9 cellular contexts compared by ENCODE assay signal in the genomic region with DNA sequence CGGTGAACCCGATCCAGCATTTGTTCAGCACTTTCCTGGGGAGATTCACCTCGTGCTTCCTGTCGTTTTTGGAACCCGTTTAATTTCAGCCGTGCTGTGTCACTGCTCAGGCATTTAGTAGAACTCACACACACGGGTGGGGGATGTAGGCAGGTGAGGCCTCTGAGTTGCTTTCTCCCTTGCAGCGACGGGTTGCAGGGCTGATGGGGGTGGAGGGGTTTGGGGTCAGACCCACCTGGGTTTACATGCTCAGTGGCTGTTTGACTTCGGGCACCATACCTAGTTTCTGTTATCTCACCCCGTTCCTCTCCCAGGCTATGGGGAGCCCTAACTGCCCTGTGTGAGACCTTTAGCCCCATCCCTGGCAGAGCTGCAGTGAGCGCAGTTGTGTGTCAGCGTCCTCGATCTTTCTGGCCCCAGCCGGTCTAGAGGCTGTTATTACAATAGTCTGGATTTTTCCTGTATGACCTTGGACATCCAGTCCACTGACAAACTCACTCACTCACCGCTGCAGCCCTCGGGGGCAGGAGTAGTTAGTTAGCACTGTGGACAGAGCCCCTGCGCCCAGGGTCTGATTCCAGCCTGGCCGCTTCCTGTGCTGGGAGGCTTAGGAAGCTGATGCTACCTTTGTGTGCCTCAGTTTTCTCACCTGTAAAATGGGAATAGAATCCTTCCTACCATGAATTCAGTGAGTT. TPM values are rescaled to one million over a fixed set of nuclear protein-coding genes. Genes with fewer than 3 reads are reported as not detected.
DNase-seq lines count a peak whose midpoint lies in the region; ATAC-seq and TF ChIP-seq lines count a peak whose summit lies in the region.
"Had no signal": no experiment of that assay in that cellular context is flagged by ENCODE, and none has a peak within 500 bp of the region (broad histone marks: within the 10 kb centered on the region; RNA-seq: fewer than 3 reads in every experiment).

No MANE protein-coding gene starts in this region.

- peaks cover 60% of the 10 kb centered on the region for H3K79me2 ChIP-seq in smooth muscle cell (ENCODE audit: low read depth)

- peaks cover 8 to 13% of the 10 kb centered on the region in 2 donors for H3K4me1 Mint-ChIP-seq in immature natural killer cell
- H3K4me1 Mint-ChIP-seq: activated T-helper 17 cell treated with anti-CD3 and anti-CD28 coated beads, Interleukin-2, amount 50 U/mL, for 72 hours had no signal

- no peak overlapping the region for H2AFZ ChIP-seq in smooth muscle cell (ENCODE audit: low read depth)

- no peaks in the 10 kb centered on the region for H3K27me3 ChIP-seq in adipocyte (replicated peaks; ENCODE audit: control insufficient read depth, insufficient read depth, low read length)
- no peaks in the 10 kb centered on the region for H3K27me3 ChIP-seq in smooth muscle cell (ENCODE audit: low read depth)

- no peaks in the 10 kb centered on the region for H3K36me3 Mint-ChIP-seq in immature natural killer cell

- H3K4me1 ChIP-seq in adipocyte (ENCODE audit: control insufficient read depth, insufficient read depth, low read length), result peaks cover 31% of the 10 kb centered on the region
- H3K4me1 ChIP-seq in smooth muscle cell (ENCODE audit: low read depth), result peaks cover 6% of the 10 kb centered on the region

- peak overlapping the region; percentile 85 for H3K9ac ChIP-seq in adipocyte (ENCODE audit: low read length)
- H3K9ac ChIP-seq in smooth muscle cell (ENCODE audit: low read depth), result no peak overlapping the region

- peaks cover 3% of the 10 kb centered on the region for H3F3A ChIP-seq in smooth muscle cell (ENCODE audit: low read depth)

- H4K20me1 ChIP-seq in smooth muscle cell (ENCODE audit: low read depth), result peaks cover 42% of the 10 kb centered on the region

- no peak for TF ChIP-seq CTCF in smooth muscle cell (IDR thresholded peaks at IDR 0.05; ENCODE audit: borderline replicate concordance, insufficient read depth, poor library complexity, severe bottlenecking)
- no peak for TF ChIP-seq CTCF in omental fat pad (IDR thresholded peaks at IDR 0.05)

- H3K4me3 Mint-ChIP-seq in immature natural killer cell, result peak overlapping the region in 3 of 5 donors; percentile 8 to 42 (median 35)

- H3K27ac Mint-ChIP-seq in immature natural killer cell, result no peak overlapping the region
- H3K27ac Mint-ChIP-seq: activated T-helper 17 cell treated with anti-CD3 and anti-CD28 coated beads, Interleukin-2, amount 50 U/mL, for 72 hours had no signal

- H3K4me2 ChIP-seq in smooth muscle cell, result peak overlapping the region; percentile 92

- peak; percentile 79 for DNase-seq in HT-29 (ENCODE audit: low spot score)
- no peak for DNase-seq in adipocyte (ENCODE audit: low read depth)
- no peak for DNase-seq in immature natural killer cell
- DNase-seq in smooth muscle cell (lab: John Stamatoyannopoulos, UW; ENCODE audit: unreplicated experiment), result no peak
- no peak for DNase-seq in NCI-H524 treated with DMSO at 0.1 percent for 48 hours (lab: John Stamatoyannopoulos, UW)
- DNase-seq in omental fat pad (ENCODE audit: low spot score), result no peak
- no peak for DNase-seq in DMS153 treated with DMSO at 0.1 percent for 48 hours (lab: John Stamatoyannopoulos, UW; ENCODE audit: unreplicated experiment)
- no peak for DNase-seq in stimulated activated CD8-positive, alpha-beta memory T cell treated with anti-CD3 and anti-CD28 coated beads, Interleukin-4, amount 100 ng/mL, for 48 hours

- ATAC-seq in omental fat pad (ENCODE audit: low FRiP score), result no peak
- ATAC-seq: activated T-helper 17 cell treated with anti-CD3 and anti-CD28 coated beads, Interleukin-2, amount 50 U/mL, for 72 hours had no signal

- H3K36me3 ChIP-seq in adipocyte (ENCODE audit: control insufficient read depth, insufficient read depth, low read length, severe bottlenecking) (no peaks in the 10 kb centered on the region), smooth muscle cell (ENCODE audit: low read depth) (no peaks in the 10 kb centered on the region)

- no peaks in the 10 kb centered on the region for H3K9me3 Mint-ChIP-seq in immature natural killer cell
- H3K9me3 Mint-ChIP-seq: activated T-helper 17 cell treated with anti-CD3 and anti-CD28 coated beads, Interleukin-2, amount 50 U/mL, for 72 hours had no signal

- H3K9me3 ChIP-seq in adipocyte (ENCODE audit: control insufficient read depth, low read length) (no peaks in the 10 kb centered on the region), smooth muscle cell (replicated peaks; ENCODE audit: low read depth) (no peaks in the 10 kb centered on the region)

- H3K27me3 Mint-ChIP-seq in immature natural killer cell (ENCODE audit: low read depth in 3 of 3), result peaks cover 12 to 27% (median 17%) of the 10 kb centered on the region in 3 donors
- H3K27me3 Mint-ChIP-seq: activated T-helper 17 cell treated with anti-CD3 and anti-CD28 coated beads, Interleukin-2, amount 50 U/mL, for 72 hours had no signal

- H3K4me3 ChIP-seq in adipocyte (ENCODE audit: low read length) (peak overlapping the region; percentile 86), smooth muscle cell (peak overlapping the region; percentile 60)

- WGBS in smooth muscle cell (ENCODE audit: low lambda C conversion rate), result 40% methylated on average over 19 of the region's 19 CpGs

- H3K27ac ChIP-seq in smooth muscle cell (ENCODE audit: low read depth), result peak overlapping the region; percentile 33

RNA-seq across cellular contexts. Expression of gene LRP5, which starts 2.6 kb away (rescaled TPM):
- total RNA-seq in HT-29 (2014; rRNA removed; shearing (Covaris generic)), result 165 and 199 TPM in 2 replicates
- polyA plus RNA-seq in immature natural killer cell (1 to 10 TPM in 1 of 3 donors, under 1 TPM in 2; 0.03 to 1.2 (median 0.66) TPM), smooth muscle cell (26.5 and 26.6 TPM in 2 replicates)
- total RNA-seq in smooth muscle cell (16.1 and 17.7 TPM in 2 replicates), omental fat pad (10 to 100 TPM; 18.0 to 44.5 (median 34.6) TPM)

RNA-seq across cellular contexts. Expression of gene C11orf24, which starts 43.3 kb away (rescaled TPM):
- 38.8 and 42.3 TPM in 2 replicates for total RNA-seq in HT-29 (2014; rRNA removed; shearing (Covaris generic))
- polyA plus RNA-seq in immature natural killer cell, result 10 to 100 TPM; 10.4 to 27.1 (median 12.6) TPM
- total RNA-seq in smooth muscle cell, result 48.6 and 58.1 TPM in 2 replicates
- 94.1 and 97.5 TPM in 2 replicates for polyA plus RNA-seq in smooth muscle cell
- 10 to 100 TPM; 16.4 to 31.2 (median 23.8) TPM for total RNA-seq in omental fat pad
